In the genomic region with DNA sequence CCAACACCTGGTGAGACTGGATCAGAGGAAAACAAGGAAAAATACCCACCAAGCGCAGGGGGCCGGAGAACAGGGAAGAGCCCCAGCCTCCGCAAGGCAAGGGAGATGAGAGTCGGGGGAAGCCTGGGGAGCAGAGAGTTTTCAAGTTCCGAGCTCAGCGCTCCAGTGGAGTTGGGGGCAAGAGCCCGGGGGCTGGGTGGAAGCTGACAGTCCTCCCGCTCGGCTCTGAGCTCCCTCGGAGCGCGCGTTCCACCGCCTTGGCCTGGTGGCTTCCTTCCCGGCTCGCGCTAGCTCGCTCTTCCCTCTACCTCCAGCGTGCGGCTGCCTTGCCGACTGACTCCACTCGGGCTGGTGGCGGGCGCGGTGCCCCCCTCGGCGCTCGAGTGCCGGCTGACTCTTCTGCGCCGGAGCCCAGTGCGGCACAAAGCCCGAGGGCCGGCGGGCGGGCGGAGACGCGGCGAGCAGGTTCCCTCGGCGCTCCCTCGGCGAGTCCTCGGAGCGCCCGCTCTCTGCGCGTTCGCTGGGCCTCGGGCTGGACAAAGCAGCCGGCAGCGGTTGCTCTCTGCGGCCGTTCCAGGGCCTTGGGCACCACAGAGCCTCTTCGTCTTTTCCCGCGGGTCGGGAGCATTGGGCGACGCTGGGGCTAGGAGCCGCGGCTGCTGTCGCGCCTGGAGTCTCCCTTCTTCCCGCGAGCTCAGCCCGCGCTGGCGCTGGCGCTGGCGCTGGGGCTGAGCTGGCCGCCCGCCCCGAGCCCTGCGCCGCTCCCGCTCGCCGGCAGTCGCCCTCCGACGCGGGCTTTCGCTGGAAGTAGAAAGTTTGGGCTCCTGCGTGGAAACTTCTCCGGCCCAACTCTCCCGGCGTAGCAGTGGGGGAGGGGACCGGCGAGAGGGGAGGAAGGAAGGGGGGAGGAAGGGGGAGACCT, we compare ENCODE assay signal across 8 cellular contexts. TPM values are rescaled to one million over a fixed set of nuclear protein-coding genes. Genes with fewer than 3 reads are reported as not detected.
DNase-seq lines count a peak whose midpoint lies in the region; ATAC-seq and TF ChIP-seq lines count a peak whose summit lies in the region.

No MANE protein-coding gene starts in this region.

- ATAC-seq in lower lobe of right lung = peak in 1 of 2 donors; percentile 5
- no peak for ATAC-seq in GM21390 (IDR thresholded peaks at IDR 0.05; ENCODE audit: unreplicated experiment)

- no peak for TF ChIP-seq CTCF in lower lobe of right lung (IDR thresholded peaks at IDR 0.05)
- no peak for TF ChIP-seq CTCF in vagina (IDR thresholded peaks at IDR 0.05)

- H3K27me3 ChIP-seq in lower lobe of right lung (ENCODE audit: low read depth) = peaks cover 97% of the 10 kb centered on the region
- peaks cover 43% of the 10 kb centered on the region for H3K27me3 ChIP-seq in vagina

- peak overlapping the region; percentile 48 for H3K4me3 ChIP-seq in lower lobe of right lung
- H3K4me3 ChIP-seq in vagina = peak overlapping the region; percentile 24 to 46

- H3K4me1 ChIP-seq in lower lobe of right lung = peaks cover 56% of the 10 kb centered on the region
- H3K4me1 ChIP-seq in vagina = peaks cover 55% of the 10 kb centered on the region

- no peaks in the 10 kb centered on the region for H3K36me3 ChIP-seq in lower lobe of right lung
- H3K36me3 ChIP-seq in vagina = no peaks in the 10 kb centered on the region

- H3K9me3 ChIP-seq in lower lobe of right lung (no peaks in the 10 kb centered on the region), vagina (no peaks in the 10 kb centered on the region)

- H3K27ac ChIP-seq in lower lobe of right lung = no peak overlapping the region
- H3K27ac ChIP-seq in vagina = no peak overlapping the region

- intact Hi-C loops in lower lobe of right lung (cut with DNase I) = no loop called here
- intact Hi-C loops in vagina (cut with DNase I) = no loop called here

- TF ChIP-seq POLR2A in vagina (IDR thresholded peaks at IDR 0.05) = no peak

- DNase-seq in NCI-H446 (lab: John Stamatoyannopoulos, UW) (peak; percentile 21 to 46), NCI-H446 treated with DMSO at 0.1 percent for 48 hours (lab: John Stamatoyannopoulos, UW) (no peak), NCI-H526 (lab: John Stamatoyannopoulos, UW) (peak; percentile 65 to 87), cerebellar cortex (ENCODE audit: low spot score) (peak; percentile 32), lower lobe of right lung (peak; percentile 48), vagina (ENCODE audit: extremely low spot score in 2 of 2) (peak; percentile 47 to 70), anterior cingulate cortex (lab: John Stamatoyannopoulos, UW) (no peak)

RNA-seq across cellular contexts. Expression of gene PAX6, which starts 1.0 kb away (rescaled TPM):
- total RNA-seq in lower lobe of right lung (not detected), vagina (not detected)

Comparison
In these comparisons a context has a peak if more than half of its experiments do, and no peak if none do; other contexts are left out.
1. DNase-seq: peak in NCI-H446 (2 of 2), NCI-H526 (2 of 2), cerebellar cortex (single experiment), lower lobe of right lung (single experiment) and vagina (2 of 2); none in NCI-H446 treated with DMSO at 0.1 percent for 48 hours (single experiment) and anterior cingulate cortex (0 of 58).